Comparison of ENCODE assay signal across 19 cellular contexts in genomic region chr12:57261385-57261784, GRCh38. TPM values are rescaled to one million over a fixed set of nuclear protein-coding genes. Genes with fewer than 3 reads are reported as not detected.
DNase-seq lines count a peak whose midpoint lies in the region; ATAC-seq and TF ChIP-seq lines count a peak whose summit lies in the region.
"Had no signal": no experiment of that assay in that cellular context is flagged by ENCODE, and none has a peak within 500 bp of the region (broad histone marks: within the 10 kb centered on the region; RNA-seq: fewer than 3 reads in every experiment).

No MANE protein-coding gene starts in this region.

- intact Hi-C loops in Right ventricle myocardium inferior (cut with DNase I), result no loop called here
- intact Hi-C loops in cardiac septum (cut with DNase I), result loop anchor here (5.0 kb wide), 1 partner anchor 191 kb away; no protein-coding TSS in a partner anchor
- intact Hi-C loops in heart right ventricle (cut with DNase I), result loop anchor here in 3 of 10 donors (5.0 kb wide), 2 partner anchors 191 to 196 kb away; partner anchors contain the start of genes GLI1 (in 1 of the 3) and INHBE (in 1 of the 3)

- ATAC-seq in Right ventricle myocardium inferior, result peak; percentile 43
- peak in 6 of 8 donors; percentile 17 to 58 (median 43) for ATAC-seq in heart right ventricle
- no peak for ATAC-seq in stimulated activated naive B cell treated with anti-CD40 and anti-IgM and Interleukin-4, amounts not matched to agents 10 μg/mL and 1 μg/mL and 100 μg/mL, for 72 hours (replicated peaks)
- no peak for ATAC-seq in GM21717 (IDR thresholded peaks at IDR 0.05; ENCODE audit: unreplicated experiment)
- ATAC-seq: body of pancreas, HCT116 had no signal

- no peak for DNase-seq in Right ventricle myocardium inferior (ENCODE audit: missing footprints)
- DNase-seq in cardiac septum (ENCODE audit: low spot score), result no peak
- peak; percentile 64 for DNase-seq in NCI-H2227 (lab: John Stamatoyannopoulos, UW; ENCODE audit: unreplicated experiment)
- no peak for DNase-seq in heart right ventricle
- no peak for DNase-seq in stimulated activated naive B cell treated with anti-CD40 and anti-IgM and Interleukin-4, amounts not matched to agents 10 μg/mL and 1 μg/mL and 100 μg/mL, for 72 hours
- DNase-seq in germinal center (ENCODE audit: low spot score), result no peak
- no peak for DNase-seq in NK-92 treated with Interleukin-12 subunit alpha and Interleukin-12 subunit beta, amount 100 ng/mL, for 24 hours (lab: John Stamatoyannopoulos, UW)
- DNase-seq: activated CD4-positive, alpha-beta T cell treated with anti-CD3 and anti-CD28 coated beads, Interleukin-2, amount 50 U/mL, for 1 hour; activated T-cell treated with anti-CD3 and anti-CD28 coated beads, Interleukin-2, amount 50 U/mL, for 1 hour; body of pancreas; esophagus squamous epithelium; GDM1; MG63; stimulated activated CD4-positive, alpha-beta T cell treated with anti-CD3 and anti-CD28 coated beads, Interleukin-15, amount 100 ng/mL, for 24 hours; uterus had no signal

- no peak for TF ChIP-seq CTCF in heart right ventricle (IDR thresholded peaks at IDR 0.05)

- WGBS in heart right ventricle, 2 donors, result 32 to 50% methylated on average over 2 of the region's 2 CpGs

- H3K36me3 ChIP-seq in heart right ventricle, result peaks cover 0 to 88% (median 20%) of the 10 kb centered on the region in 9 donors
- H3K36me3 ChIP-seq: uterus had no signal

- H3K27me3 Mint-ChIP-seq in stimulated activated naive B cell treated with anti-CD40 and anti-IgM and Interleukin-4, amounts not matched to agents 10 μg/mL and 1 μg/mL and 100 μg/mL, for 72 hours, result no peaks in the 10 kb centered on the region
- H3K27me3 Mint-ChIP-seq: activated naive CD4-positive, alpha-beta T cell treated with anti-CD3 and anti-CD28 coated beads, Interleukin-2, amount 50 U/mL, for 24 hours had no signal

- H3K27me3 ChIP-seq in heart right ventricle, result no peaks in the 10 kb centered on the region
- H3K27me3 ChIP-seq: body of pancreas, esophagus squamous epithelium, MG63, SJSA1, uterus had no signal

- H3K9me3 ChIP-seq in heart right ventricle, result no peaks in the 10 kb centered on the region
- H3K9me3 ChIP-seq: body of pancreas, esophagus squamous epithelium, MG63, SJSA1, uterus had no signal

- no peak overlapping the region for H3K4me3 ChIP-seq in heart right ventricle
- H3K4me3 ChIP-seq: body of pancreas, esophagus squamous epithelium, MG63, SJSA1, uterus had no signal

- H3K36me3 Mint-ChIP-seq in stimulated activated naive B cell treated with anti-CD40 and anti-IgM and Interleukin-4, amounts not matched to agents 10 μg/mL and 1 μg/mL and 100 μg/mL, for 72 hours, result peaks cover 27 to 34% of the 10 kb centered on the region in 2 donors

- H3K9me3 Mint-ChIP-seq in stimulated activated naive B cell treated with anti-CD40 and anti-IgM and Interleukin-4, amounts not matched to agents 10 μg/mL and 1 μg/mL and 100 μg/mL, for 72 hours, result no peaks in the 10 kb centered on the region
- H3K9me3 Mint-ChIP-seq: activated naive CD4-positive, alpha-beta T cell treated with anti-CD3 and anti-CD28 coated beads, Interleukin-2, amount 50 U/mL, for 24 hours had no signal

- peak overlapping the region; percentile 16 for H3K27ac Mint-ChIP-seq in stimulated activated naive B cell treated with anti-CD40 and anti-IgM and Interleukin-4, amounts not matched to agents 10 μg/mL and 1 μg/mL and 100 μg/mL, for 72 hours
- H3K27ac Mint-ChIP-seq: activated naive CD4-positive, alpha-beta T cell treated with anti-CD3 and anti-CD28 coated beads, Interleukin-2, amount 50 U/mL, for 24 hours had no signal

- H3K27ac ChIP-seq in heart right ventricle, result peak overlapping the region in 9 of 10 donors; percentile 41 to 90 (median 83)
- H3K27ac ChIP-seq: body of pancreas, esophagus squamous epithelium, SJSA1, uterus had no signal

- H3K4me3 Mint-ChIP-seq in stimulated activated naive B cell treated with anti-CD40 and anti-IgM and Interleukin-4, amounts not matched to agents 10 μg/mL and 1 μg/mL and 100 μg/mL, for 72 hours, result no peak overlapping the region
- H3K4me3 Mint-ChIP-seq: activated naive CD4-positive, alpha-beta T cell treated with anti-CD3 and anti-CD28 coated beads, Interleukin-2, amount 50 U/mL, for 24 hours had no signal

- H3K4me1 ChIP-seq in heart right ventricle, result peaks cover 6 to 70% (median 28%) of the 10 kb centered on the region in 9 donors
- H3K4me1 ChIP-seq: esophagus squamous epithelium, uterus had no signal

- peaks cover 4 to 8% of the 10 kb centered on the region in 2 donors for H3K4me1 Mint-ChIP-seq in stimulated activated naive B cell treated with anti-CD40 and anti-IgM and Interleukin-4, amounts not matched to agents 10 μg/mL and 1 μg/mL and 100 μg/mL, for 72 hours

RNA-seq across cellular contexts. Expression of gene STAC3, which starts 10.4 kb away (rescaled TPM):
- 1.2 TPM for total RNA-seq in Right ventricle myocardium inferior
- 0.94 TPM for total RNA-seq in cardiac septum
- 1 to 10 TPM in 4 of 10 donors, under 1 TPM in 6; 0.30 to 2.9 (median 0.98) TPM for total RNA-seq in heart right ventricle
- 1 to 10 TPM in 1 of 2 donors, under 1 TPM in 1; 0.81 to 1.7 TPM for polyA plus RNA-seq in heart right ventricle

RNA-seq across cellular contexts. Expression of gene SHMT2, which starts 31.9 kb away (rescaled TPM):
- total RNA-seq in Right ventricle myocardium inferior (32.8 TPM), cardiac septum (38.8 TPM), heart right ventricle (10 to 100 TPM; 24.4 to 47.6 (median 27.1) TPM)
- 10 to 100 TPM; 14.3 to 49.8 TPM for polyA plus RNA-seq in heart right ventricle

RNA-seq across cellular contexts. Expression of gene NXPH4, which starts 44.8 kb away (rescaled TPM):
- total RNA-seq in Right ventricle myocardium inferior, result 0.60 TPM
- 20.0 TPM for total RNA-seq in cardiac septum
- 1 to 10 TPM in 7 of 10 donors, under 1 TPM in 3; 0.18 to 6.2 (median 2.3) TPM for total RNA-seq in heart right ventricle
- polyA plus RNA-seq in heart right ventricle, result 1 to 10 TPM in 1 of 2 donors, under 1 TPM in 1; 0.66 to 1.8 TPM

Comparison
In these comparisons a context has a peak if more than half of its experiments do, and no peak if none do; other contexts are left out.
1. ATAC-seq: peak in Right ventricle myocardium inferior (single experiment) and heart right ventricle (6 of 8); none in stimulated activated naive B cell treated with anti-CD40 and anti-IgM and Interleukin-4, amounts not matched to agents 10 μg/mL and 1 μg/mL and 100 μg/mL, for 72 hours (0 of 2) and GM21717 (single experiment).